ENCODE assay signal across 24 cellular contexts in genomic region chrX:39289827-39290226, GRCh38.
"Had no signal": no experiment of that assay in that cellular context is flagged by ENCODE, and none has a peak within 500 bp of the region (broad histone marks: within the 10 kb centered on the region; RNA-seq: fewer than 3 reads in every experiment).

No MANE protein-coding gene starts in this region.

- H3K27ac Mint-ChIP-seq: effector memory CD8-positive, alpha-beta T cell; naive thymus-derived CD4-positive, alpha-beta T cell; nephron; neural progenitor cell; progenitor cell of endocrine pancreas had no signal

- H3K27me3 Mint-ChIP-seq: naive thymus-derived CD4-positive, alpha-beta T cell; progenitor cell of endocrine pancreas had no signal

- DNase-seq: cortex of kidney; effector memory CD8-positive, alpha-beta T cell; erythroblast; esophagus squamous epithelium; foreskin melanocyte; glutamatergic neuron; heart right ventricle; hippocampal formation; left cardiac atrium; left lung; mesenchymal stem cell; midbrain; naive thymus-derived CD4-positive, alpha-beta T cell; right lobe of liver; small intestine; stimulated activated CD4-positive, alpha-beta T cell treated with anti-CD3 and anti-CD28 coated beads, Interleukin-15, amount 100 ng/mL, for 24 hours; stimulated activated CD4-positive, alpha-beta T cell treated with anti-CD3 and anti-CD28 coated beads, Interleukin-2, amount 100 ng/mL, for 48 hours; stimulated activated naive CD4-positive, alpha-beta T cell; transverse colon; upper lobe of right lung; uterus had no signal

- H3K4me3 Mint-ChIP-seq: effector memory CD8-positive, alpha-beta T cell; naive thymus-derived CD4-positive, alpha-beta T cell; nephron; neural progenitor cell had no signal

- H3K36me3 Mint-ChIP-seq: neural progenitor cell had no signal

- ATAC-seq: effector memory CD8-positive, alpha-beta T cell; heart right ventricle; left cardiac atrium; left lung; naive thymus-derived CD4-positive, alpha-beta T cell; right lobe of liver; upper lobe of right lung had no signal

- H3K4me1 Mint-ChIP-seq: nephron, neural progenitor cell had no signal
